In genomic region chr2:38323623-38324022, GRCh38 we compare ENCODE assay signal across 27 cellular contexts.
"Had no signal": no experiment of that assay in that cellular context is flagged by ENCODE, and none has a peak within 500 bp of the region (broad histone marks: within the 10 kb centered on the region; RNA-seq: fewer than 3 reads in every experiment).

No MANE protein-coding gene starts in this region.

- H3K9me3 Mint-ChIP-seq: natural killer cell had no signal

- DNase-seq: activated CD4-positive, alpha-beta T cell treated with anti-CD3 and anti-CD28 coated beads for 36 hours; activated CD4-positive, CD25-positive, alpha-beta regulatory T cell; activated CD8-positive, alpha-beta memory T cell treated with anti-CD3 and anti-CD28 coated beads, Interleukin-2, amount 10 ng/mL, durations not matched to agents 7 days and 5 days; activated CD8-positive, alpha-beta T cell treated with anti-CD3 and anti-CD28 coated beads, Interleukin-2, amount 10 ng/mL, durations not matched to agents 7 days and 5 days; activated naive CD4-positive, alpha-beta T cell treated with Interleukin-2 at 50 U/mL for 16 hours; activated T-cell treated with anti-CD3 and anti-CD28 coated beads, Interleukin-2, amount 50 U/mL, for 48 hours; dorsolateral prefrontal cortex; effector memory CD4-positive, alpha-beta T cell; head of caudate nucleus; hippocampal formation; left cardiac atrium; natural killer cell; pancreas; psoas muscle; stimulated activated CD4-positive, alpha-beta T cell treated with anti-CD3 and anti-CD28 coated beads, Interleukin-1b, Interleukin-23, amount 100 ng/mL, for 48 hours; stimulated activated naive B cell treated with anti-CD40 and anti-IgM and Interleukin-4, amounts not matched to agents 10 μg/mL and 1 μg/mL and 100 μg/mL, for 72 hours; stomach; T-helper 1 cell; tibial artery; upper lobe of right lung had no signal

- ATAC-seq: activated CD4-positive, alpha-beta T cell treated with anti-CD3 and anti-CD28 coated beads for 36 hours; activated CD8-positive, alpha-beta memory T cell treated with anti-CD3 and anti-CD28 coated beads, Interleukin-2, amount 10 ng/mL, durations not matched to agents 7 days and 5 days; activated CD8-positive, alpha-beta T cell treated with anti-CD3 and anti-CD28 coated beads, Interleukin-2, amount 10 ng/mL, durations not matched to agents 7 days and 5 days; natural killer cell; pancreas; stimulated activated naive B cell treated with anti-CD40 and anti-IgM and Interleukin-4, amounts not matched to agents 10 μg/mL and 1 μg/mL and 100 μg/mL, for 72 hours; upper lobe of right lung had no signal

- H3K27me3 Mint-ChIP-seq: activated CD4-positive, alpha-beta T cell treated with anti-CD3 and anti-CD28 coated beads for 36 hours; activated CD8-positive, alpha-beta memory T cell treated with anti-CD3 and anti-CD28 coated beads, Interleukin-2, amount 10 ng/mL, durations not matched to agents 7 days and 5 days; activated naive CD8-positive, alpha-beta T cell; brain; stimulated activated naive B cell treated with anti-CD40 and anti-IgM and Interleukin-4, amounts not matched to agents 10 μg/mL and 1 μg/mL and 100 μg/mL, for 72 hours had no signal

- H3K4me1 ChIP-seq: ascending aorta, upper lobe of right lung had no signal

- H3K36me3 ChIP-seq: cardiac muscle cell, pancreas had no signal

- H3K36me3 Mint-ChIP-seq: natural killer cell had no signal

- H3K4me2 ChIP-seq: smooth muscle cell had no signal

- H3K9me3 ChIP-seq: ascending aorta, pancreas, psoas muscle, stomach, tibial artery, upper lobe of right lung had no signal

- H3K27me3 ChIP-seq: ascending aorta, cardiac muscle cell, dorsolateral prefrontal cortex, pancreas, stomach, tibial artery, upper lobe of right lung had no signal

- H3K27ac Mint-ChIP-seq: activated CD4-positive, alpha-beta T cell treated with anti-CD3 and anti-CD28 coated beads for 36 hours; activated CD8-positive, alpha-beta memory T cell treated with anti-CD3 and anti-CD28 coated beads, Interleukin-2, amount 10 ng/mL, durations not matched to agents 7 days and 5 days; activated CD8-positive, alpha-beta T cell treated with anti-CD3 and anti-CD28 coated beads, Interleukin-2, amount 10 ng/mL, durations not matched to agents 7 days and 5 days; activated naive CD8-positive, alpha-beta T cell; natural killer cell; stimulated activated naive B cell treated with anti-CD40 and anti-IgM and Interleukin-4, amounts not matched to agents 10 μg/mL and 1 μg/mL and 100 μg/mL, for 72 hours; T-helper 2 cell treated with Interferon-gamma antibody and Interleukin-4, amounts not matched to agents 5 μg/mL and 100 μg/mL, for 36 hours had no signal

- H3K4me3 ChIP-seq: ascending aorta, cardiac muscle cell, coronary artery, dorsolateral prefrontal cortex, pancreas, psoas muscle, smooth muscle cell, stomach, tibial artery, upper lobe of right lung had no signal

- H3K4me3 Mint-ChIP-seq: activated CD4-positive, alpha-beta T cell treated with anti-CD3 and anti-CD28 coated beads for 36 hours; activated CD8-positive, alpha-beta memory T cell treated with anti-CD3 and anti-CD28 coated beads, Interleukin-2, amount 10 ng/mL, durations not matched to agents 7 days and 5 days; activated CD8-positive, alpha-beta T cell treated with anti-CD3 and anti-CD28 coated beads, Interleukin-2, amount 10 ng/mL, durations not matched to agents 7 days and 5 days; activated naive CD8-positive, alpha-beta T cell; brain; natural killer cell; stimulated activated naive B cell treated with anti-CD40 and anti-IgM and Interleukin-4, amounts not matched to agents 10 μg/mL and 1 μg/mL and 100 μg/mL, for 72 hours; T-helper 2 cell treated with Interferon-gamma antibody and Interleukin-4, amounts not matched to agents 5 μg/mL and 100 μg/mL, for 36 hours had no signal

- H3K27ac ChIP-seq: ascending aorta, cardiac muscle cell, coronary artery, dorsolateral prefrontal cortex, pancreas, psoas muscle, tibial artery, upper lobe of right lung had no signal
